Comparison of ENCODE assay signal across 16 cellular contexts in the genomic region with DNA sequence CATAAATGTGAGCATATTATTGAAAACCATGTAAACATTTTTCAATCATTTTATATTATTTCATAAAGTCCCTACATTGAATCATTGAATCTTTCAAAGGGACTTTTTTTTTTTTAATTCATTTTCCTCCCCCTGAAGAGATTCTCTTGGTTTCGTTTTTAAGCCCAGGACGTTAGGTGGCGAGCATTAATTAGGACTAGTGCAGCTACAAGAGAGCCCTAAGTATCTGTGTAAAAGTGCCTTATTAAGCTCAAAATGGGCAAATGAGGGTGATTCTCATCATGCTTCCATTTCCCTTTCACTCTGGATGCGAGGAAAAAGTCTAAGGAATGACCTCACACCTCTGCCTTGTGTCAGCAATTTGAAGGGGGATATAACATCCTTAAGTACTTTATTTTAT.
DNase-seq lines count a peak whose midpoint lies in the region; TF ChIP-seq lines count a peak whose summit lies in the region.
"Had no signal": no experiment of that assay in that cellular context is flagged by ENCODE, and none has a peak within 500 bp of the region (broad histone marks: within the 10 kb centered on the region; RNA-seq: fewer than 3 reads in every experiment).

No MANE protein-coding gene starts in this region.

- H3K27ac ChIP-seq in PC-9 (no peak overlapping the region), testis (no peak overlapping the region), Karpas-422 (ENCODE audit: low read length) (no peak overlapping the region)
- H3K27ac ChIP-seq: epithelial cell of prostate, heart left ventricle, prostate gland, SJSA1 had no signal

- H2AFZ ChIP-seq in PC-9: no peak overlapping the region
- no peak overlapping the region for H2AFZ ChIP-seq in Karpas-422 (ENCODE audit: low read length)

- H4K20me1 ChIP-seq in PC-9 (ENCODE audit: insufficient read depth) (no peaks in the 10 kb centered on the region), Karpas-422 (ENCODE audit: insufficient read depth, low read depth, low read length) (no peaks in the 10 kb centered on the region)

- no peaks in the 10 kb centered on the region for H3K79me2 ChIP-seq in PC-9 (ENCODE audit: low read depth)
- no peaks in the 10 kb centered on the region for H3K79me2 ChIP-seq in Karpas-422 (ENCODE audit: low read length)

- H3K36me3 ChIP-seq in PC-9 (ENCODE audit: low read depth) (no peaks in the 10 kb centered on the region), mucosa of stomach (ENCODE audit: control insufficient read depth, insufficient read depth, low read length) (no peaks in the 10 kb centered on the region), testis (ENCODE audit: low read depth, missing control alignments) (no peaks in the 10 kb centered on the region), Karpas-422 (ENCODE audit: insufficient read depth, low read length) (no peaks in the 10 kb centered on the region)
- H3K36me3 ChIP-seq: heart left ventricle, prostate gland, SJSA1 had no signal

- 34 to 42% methylated on average over 4 of the region's 4 CpGs for WGBS in testis, 2 donors

- POLR2A ChIA-PET in PC-9 (lab: Charles Lee; ENCODE audit: unreplicated experiment): no interaction called here

- no TSS peak for BruUV-seq in PC-9 (replicated peaks; lab: Mats Ljungman, UMichigan)

- H3K27me3 ChIP-seq in PC-9 (ENCODE audit: insufficient read depth, low read depth) (no peaks in the 10 kb centered on the region), mucosa of stomach (ENCODE audit: control insufficient read depth, insufficient read depth, low read length) (no peaks in the 10 kb centered on the region), testis (no peaks in the 10 kb centered on the region), Karpas-422 (ENCODE audit: low read length) (no peaks in the 10 kb centered on the region)
- H3K27me3 ChIP-seq: heart left ventricle, SJSA1 had no signal

- H3K4me1 ChIP-seq in PC-9 (replicated peaks; ENCODE audit: insufficient read depth): no peaks in the 10 kb centered on the region
- H3K4me1 ChIP-seq in mucosa of stomach (ENCODE audit: control insufficient read depth, insufficient read depth, low read length): no peaks in the 10 kb centered on the region
- no peaks in the 10 kb centered on the region for H3K4me1 ChIP-seq in testis
- no peaks in the 10 kb centered on the region for H3K4me1 ChIP-seq in Karpas-422 (ENCODE audit: low read length)
- H3K4me1 ChIP-seq: heart left ventricle, prostate gland, SJSA1 had no signal

- TF ChIP-seq POLR2A in testis (IDR thresholded peaks at IDR 0.05): no peak

- H3K9me2 ChIP-seq in PC-9 (ENCODE audit: insufficient read depth) (no peaks in the 10 kb centered on the region), Karpas-422 (replicated peaks; ENCODE audit: insufficient read depth, low read length) (no peaks in the 10 kb centered on the region)

- H3K4me3 ChIP-seq in PC-9 (no peak overlapping the region), mucosa of stomach (ENCODE audit: low read length) (no peak overlapping the region), testis (no peak overlapping the region), Karpas-422 (ENCODE audit: low read length) (no peak overlapping the region)
- H3K4me3 ChIP-seq: heart left ventricle, prostate gland, SJSA1 had no signal

- H3K9ac ChIP-seq in mucosa of stomach (ENCODE audit: low read length) (peak overlapping the region; percentile 34), Karpas-422 (ENCODE audit: low read length) (no peak overlapping the region)

- intact Hi-C loops in PC-9 (cut with micrococcal nuclease; ENCODE audit: unreplicated experiment): no loop called here
- intact Hi-C loops in testis (cut with DNase I; ENCODE audit: low total_unique reads): no loop called here

- H3K9me3 ChIP-seq in PC-9 (ENCODE audit: insufficient read depth, low read depth) (no peaks in the 10 kb centered on the region), mucosa of stomach (ENCODE audit: control insufficient read depth, low read length) (no peaks in the 10 kb centered on the region), testis (no peaks in the 10 kb centered on the region), Karpas-422 (ENCODE audit: low read length) (no peaks in the 10 kb centered on the region; the same call in 1 of the 2 replicates)
- H3K9me3 ChIP-seq: heart left ventricle, prostate gland, SJSA1 had no signal

- peak; percentile 7 for DNase-seq in D341Med (ENCODE audit: low spot score)
- peak; percentile 94 for DNase-seq in NCI-H1105 treated with DMSO at 0.1 percent for 48 hours (lab: John Stamatoyannopoulos, UW)
- no peak for DNase-seq in PC-9
- DNase-seq in cerebellar nuclear complex (lab: John Stamatoyannopoulos, UW): no peak
- no peak for DNase-seq in AG08395 (ENCODE audit: low spot score)
- no peak for DNase-seq in testis
- DNase-seq in Karpas-422: no peak
- DNase-seq: activated T-cell treated with anti-CD3 and anti-CD28 coated beads, Interleukin-2, amount 50 U/mL, for 72 hours; heart left ventricle; naive B cell; stimulated activated CD4-positive, alpha-beta T cell treated with anti-CD3 and anti-CD28 coated beads, Interleukin-15, amount 100 ng/mL, for 24 hours; T1000 had no signal

- no peaks in the 10 kb centered on the region for H3F3A ChIP-seq in PC-9 (ENCODE audit: insufficient read depth, low read depth)

- CTCF ChIA-PET in PC-9 (lab: Charles Lee): no interaction called here

- 0 out of 2 replicates have a peak overlapping the region, but pooled peaks have one; percentile 11 for H3K4me2 ChIP-seq in PC-9
- no peak overlapping the region for H3K4me2 ChIP-seq in Karpas-422 (ENCODE audit: low read depth, low read length, poor library complexity, severe bottlenecking)

- TF ChIP-seq CTCF in PC-9 (conservative IDR thresholded peaks at IDR 0.05): no peak
- no peak for TF ChIP-seq CTCF in testis (IDR thresholded peaks at IDR 0.05)

Comparison
In these comparisons a context has a peak if more than half of its experiments do, and no peak if none do; other contexts are left out.
1. DNase-seq: peak in D341Med (single experiment) and NCI-H1105 treated with DMSO at 0.1 percent for 48 hours (single experiment); none in PC-9 (0 of 2), cerebellar nuclear complex (0 of 2), AG08395 (single experiment), testis (single experiment) and Karpas-422 (single experiment).